In genomic region chr18:11119550-11119949, GRCh38 we compare ENCODE assay signal across 23 cellular contexts. TPM values are rescaled to one million over a fixed set of nuclear protein-coding genes. Genes with fewer than 3 reads are reported as not detected.
DNase-seq lines count a peak whose midpoint lies in the region; ATAC-seq and TF ChIP-seq lines count a peak whose summit lies in the region.
"Had no signal": no experiment of that assay in that cellular context is flagged by ENCODE, and none has a peak within 500 bp of the region (broad histone marks: within the 10 kb centered on the region; RNA-seq: fewer than 3 reads in every experiment).

No MANE protein-coding gene starts in this region.

- in situ Hi-C loops in GM23248 (cut with MboI): no loop called here

- 61 to 71% methylated on average over 4 of the region's 4 CpGs for WGBS in GM23248 (ENCODE audit: low coverage in 1 of 2, low lambda C conversion rate in 2 of 2, missing lambda C conversion rate in 2 of 2), 2 experiments
- WGBS in liver: 37% methylated on average over 4 of the region's 4 CpGs

- no peak overlapping the region for H3K4me2 ChIP-seq in GM23248 (ENCODE audit: unreplicated experiment)

- H3K4me3 Mint-ChIP-seq in chondrocyte (ENCODE audit: unreplicated experiment) (no peak overlapping the region), natural killer cell (no peak overlapping the region)
- H3K4me3 Mint-ChIP-seq: activated T-helper 17 cell treated with anti-CD3 and anti-CD28 coated beads, Interleukin-2, amount 50 U/mL, for 72 hours; natural killer cell treated with Interleukin-12 subunit alpha and Interleukin-12 subunit beta and Interleukin-15 and Interleukin-18, amount 100 ng/mL, for 72 hours; type B pancreatic cell had no signal

- TF ChIP-seq RAD21 in liver (IDR thresholded peaks at IDR 0.05): no peak

- H3K9me3 ChIP-seq in GM23248 (ENCODE audit: low read depth) (no peaks in the 10 kb centered on the region), liver (ENCODE audit: control insufficient read depth in 4 of 4, low read length in 3 of 4) (no peaks in the 10 kb centered on the region)
- H3K9me3 ChIP-seq: breast epithelium had no signal

- intact Hi-C loops in natural killer cell (cut with micrococcal nuclease): no loop called here

- DNase-seq in GM23248 (peak; percentile 41), chondrocyte (ENCODE audit: low spot score) (no peak), superior temporal gyrus (ENCODE audit: extremely low spot score) (peak; percentile 91), natural killer cell (no peak)
- DNase-seq: AML-193; DMS79 treated with DMSO at 0.1 percent for 48 hours; foreskin fibroblast; NCI-H1694; NCI-H2171 treated with DMSO at 0.1 percent for 48 hours; NCI-H748 treated with DMSO at 0.1 percent for 48 hours; stimulated activated CD4-positive, alpha-beta T cell treated with anti-CD3 and anti-CD28 coated beads, Interleukin-2, amount 100 ng/mL, for 48 hours; stimulated activated naive CD8-positive, alpha-beta T cell treated with anti-CD3 and anti-CD28 coated beads, Interleukin-15, Interleukin-2, amounts not matched to agents 100 U/mL and 50 U/mL, for 24 hours; SW 1271 had no signal

- H3K9ac ChIP-seq in GM23248 (no peak overlapping the region), liver (ENCODE audit: low read depth in 1 of 2, low read length in 2 of 2) (no peak overlapping the region)
- H3K9ac ChIP-seq: parathyroid adenoma had no signal

- no peak overlapping the region for H3K4me3 ChIP-seq in GM23248
- peak overlapping the region in 2 of 3 donors; percentile 20 to 23 for H3K4me3 ChIP-seq in liver (ENCODE audit: low read depth in 1 of 3, low read length in 3 of 3)
- H3K4me3 ChIP-seq: breast epithelium had no signal

- H3K27ac Mint-ChIP-seq in chondrocyte (ENCODE audit: unreplicated experiment) (peak overlapping the region; percentile 69), natural killer cell (no peak overlapping the region)
- H3K27ac Mint-ChIP-seq: activated T-helper 17 cell treated with anti-CD3 and anti-CD28 coated beads, Interleukin-2, amount 50 U/mL, for 72 hours; natural killer cell treated with Interleukin-12 subunit alpha and Interleukin-12 subunit beta and Interleukin-15 and Interleukin-18, amount 100 ng/mL, for 72 hours; type B pancreatic cell had no signal

- H3K27me3 ChIP-seq in GM23248 (replicated peaks; ENCODE audit: insufficient read depth) (no peaks in the 10 kb centered on the region), liver (ENCODE audit: control insufficient read depth in 4 of 4, insufficient read depth in 4 of 4, low read length in 3 of 4) (no peaks in the 10 kb centered on the region)
- H3K27me3 ChIP-seq: breast epithelium had no signal

- H4K20me1 ChIP-seq in GM23248 (ENCODE audit: insufficient read depth): no peaks in the 10 kb centered on the region

- H3K4me1 ChIP-seq in GM23248 (ENCODE audit: insufficient read depth) (peaks cover 29% of the 10 kb centered on the region), liver (ENCODE audit: control insufficient read depth in 4 of 4, insufficient read depth in 4 of 4, low read length in 3 of 4) (peaks cover 17 to 63% (median 48%) of the 10 kb centered on the region in 4 donors)
- H3K4me1 ChIP-seq: parathyroid adenoma had no signal

- no peaks in the 10 kb centered on the region for H3K79me2 ChIP-seq in GM23248 (ENCODE audit: insufficient read depth)
- H3K79me2 ChIP-seq: parathyroid adenoma had no signal

- H3K9me2 ChIP-seq in GM23248 (ENCODE audit: insufficient read depth): no peaks in the 10 kb centered on the region

- H2AFZ ChIP-seq in GM23248: no peak overlapping the region
- H2AFZ ChIP-seq: parathyroid adenoma had no signal

- H3K27ac ChIP-seq in GM23248 (no peak overlapping the region), liver (ENCODE audit: low read depth in 1 of 2, low read length in 2 of 2) (peak overlapping the region; percentile 64 to 79)
- H3K27ac ChIP-seq: breast epithelium, HL-60, parathyroid adenoma had no signal

- ATAC-seq in GM21717 (IDR thresholded peaks at IDR 0.05; ENCODE audit: unreplicated experiment) (no peak), natural killer cell (no peak), GM19023 (IDR thresholded peaks at IDR 0.05; ENCODE audit: unreplicated experiment) (no peak), HG03469 (IDR thresholded peaks at IDR 0.05; ENCODE audit: unreplicated experiment) (no peak)
- ATAC-seq: activated T-helper 17 cell treated with anti-CD3 and anti-CD28 coated beads, Interleukin-2, amount 50 U/mL, for 72 hours; natural killer cell treated with Interleukin-12 subunit alpha and Interleukin-12 subunit beta and Interleukin-15 and Interleukin-18, amount 100 ng/mL, for 72 hours; stimulated activated naive CD8-positive, alpha-beta T cell treated with anti-CD3 and anti-CD28 coated beads, Interleukin-15, Interleukin-2, amounts not matched to agents 100 U/mL and 50 U/mL, for 24 hours had no signal

- peaks cover 14% of the 10 kb centered on the region; the same call in 1 of the 2 replicates for H3F3A ChIP-seq in GM23248 (ENCODE audit: insufficient read depth)

- H3K36me3 Mint-ChIP-seq in chondrocyte (ENCODE audit: low read depth): no peaks in the 10 kb centered on the region
- H3K36me3 Mint-ChIP-seq in natural killer cell: no peaks in the 10 kb centered on the region
- H3K36me3 Mint-ChIP-seq: natural killer cell treated with Interleukin-12 subunit alpha and Interleukin-12 subunit beta and Interleukin-15 and Interleukin-18, amount 100 ng/mL, for 72 hours had no signal

- no peaks in the 10 kb centered on the region for H3K27me3 Mint-ChIP-seq in chondrocyte (ENCODE audit: low read depth)
- no peaks in the 10 kb centered on the region for H3K27me3 Mint-ChIP-seq in natural killer cell (ENCODE audit: low read depth in 2 of 2)
- H3K27me3 Mint-ChIP-seq: activated T-helper 17 cell treated with anti-CD3 and anti-CD28 coated beads, Interleukin-2, amount 50 U/mL, for 72 hours; natural killer cell treated with Interleukin-12 subunit alpha and Interleukin-12 subunit beta and Interleukin-15 and Interleukin-18, amount 100 ng/mL, for 72 hours; type B pancreatic cell had no signal

- TF ChIP-seq CTCF in chondrocyte (IDR thresholded peaks at IDR 0.05) (no peak), liver (IDR thresholded peaks at IDR 0.05; ENCODE audit: low read depth, low read length, missing input control) (no peak), natural killer cell (IDR thresholded peaks at IDR 0.05) (no peak)

- H3K36me3 ChIP-seq in GM23248 (ENCODE audit: low read depth) (no peaks in the 10 kb centered on the region), liver (ENCODE audit: control insufficient read depth in 4 of 4, insufficient read depth in 3 of 4, low read depth in 1 of 4, low read length in 3 of 4) (no peaks in the 10 kb centered on the region)
- H3K36me3 ChIP-seq: breast epithelium had no signal

- H3K9me3 Mint-ChIP-seq in chondrocyte (ENCODE audit: low read depth) (no peaks in the 10 kb centered on the region), natural killer cell (peaks cover 0 to 3% of the 10 kb centered on the region in 2 donors)
- H3K9me3 Mint-ChIP-seq: activated T-helper 17 cell treated with anti-CD3 and anti-CD28 coated beads, Interleukin-2, amount 50 U/mL, for 72 hours; natural killer cell treated with Interleukin-12 subunit alpha and Interleukin-12 subunit beta and Interleukin-15 and Interleukin-18, amount 100 ng/mL, for 72 hours; type B pancreatic cell had no signal

- H3K4me1 Mint-ChIP-seq in chondrocyte (ENCODE audit: low read depth) (peaks cover 51% of the 10 kb centered on the region), natural killer cell (no peaks in the 10 kb centered on the region)
- H3K4me1 Mint-ChIP-seq: activated T-helper 17 cell treated with anti-CD3 and anti-CD28 coated beads, Interleukin-2, amount 50 U/mL, for 72 hours had no signal

TF ChIP-seq in liver, 16 proteins besides CTCF, POLR2A, EP300 and RAD21 (continues in another document):
- TF ChIP-seq TAF1 (conservative IDR thresholded peaks at IDR 0.05) (no peak), NR2F2 (IDR thresholded peaks at IDR 0.05) (no peak), FOXA2 (IDR thresholded peaks at IDR 0.05) (no peak), ZBTB33 (IDR thresholded peaks at IDR 0.05) (no peak), SP1 (IDR thresholded peaks at IDR 0.05) (no peak), JUND (IDR thresholded peaks at IDR 0.05) (no peak), EGR1 (IDR thresholded peaks at IDR 0.05; ENCODE audit: low read depth in 2 of 2) (no peak), YY1 (IDR thresholded peaks at IDR 0.05) (no peak), HNF4A (conservative IDR thresholded peaks at IDR 0.05) (no peak), GABPA (IDR thresholded peaks at IDR 0.05 in 1 of 2, conservative IDR thresholded peaks at IDR 0.05 in 1 of 2) (no peak), ATF3 (IDR thresholded peaks at IDR 0.05) (no peak)
- TF ChIP-seq, protein P1, sequence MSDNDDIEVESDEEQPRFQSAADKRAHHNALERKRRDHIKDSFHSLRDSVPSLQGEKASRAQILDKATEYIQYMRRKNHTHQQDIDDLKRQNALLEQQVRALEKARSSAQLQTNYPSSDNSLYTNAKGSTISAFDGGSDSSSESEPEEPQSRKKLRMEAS (IDR thresholded peaks at IDR 0.05): no peak

RNA-seq across cellular contexts. Expression of gene PIEZO2, which starts 29.8 kb away (rescaled TPM):
- total RNA-seq in GM23248 (2014; rRNA removed; shearing (Covaris generic)): 1.1 and 1.5 TPM in 2 replicates
- polyA plus RNA-seq in GM23248 (2016; fragmentation: Nextera tagmentation; extraction: Ambion mirVana) (0.65 and 0.93 TPM in 2 replicates), liver (1 to 10 TPM; 1.1 to 2.5 TPM)
- total RNA-seq in chondrocyte (115 to 147 TPM (median 142 TPM) in 3 replicates), liver (10 to 100 TPM in 1 of 2 donors, 1 to 10 TPM in 1; 7.2 to 12.3 TPM), natural killer cell (not detected)
- total RNA-seq: activated T-helper 17 cell treated with anti-CD3 and anti-CD28 coated beads, Interleukin-2, amount 50 U/mL, for 72 hours; natural killer cell treated with Interleukin-12 subunit alpha and Interleukin-12 subunit beta and Interleukin-15 and Interleukin-18, amount 100 ng/mL, for 72 hours had no signal

Comparison
In these comparisons a context has a peak if more than half of its experiments do, and no peak if none do; other contexts are left out.
1. DNase-seq: peak in GM23248 (single experiment) and superior temporal gyrus (single experiment); none in chondrocyte (single experiment) and natural killer cell (single experiment).